Comparison of ENCODE assay signal across 6 cellular contexts in genomic region chr12:6915023-6915788, GRCh38. TPM values are rescaled to one million over a fixed set of nuclear protein-coding genes. Genes with fewer than 3 reads are reported as not detected.
DNase-seq lines count a peak whose midpoint lies in the region; ATAC-seq and TF ChIP-seq lines count a peak whose summit lies in the region.

No MANE protein-coding gene starts in this region.

- no peaks in the 10 kb centered on the region for H4K20me1 ChIP-seq in HCT116 (ENCODE audit: insufficient read depth)

- H3K4me1 ChIP-seq in HCT116 (ENCODE audit: control insufficient read depth in 1 of 2, insufficient read depth in 2 of 2, low read length in 2 of 2), result peaks cover 15 to 29% of the 10 kb centered on the region in 2 experiments

- H3K9me2 ChIP-seq in HCT116 (ENCODE audit: insufficient read depth), result no peaks in the 10 kb centered on the region

- peak overlapping the region; percentile 68 for H3K9ac ChIP-seq in HCT116 (ENCODE audit: low read length)

- no peak overlapping the region for H2AFZ ChIP-seq in HCT116 (ENCODE audit: low read depth, low read length, poor library complexity, severe bottlenecking)

- H3K27me3 ChIP-seq in HCT116 (ENCODE audit: insufficient read depth, low read length) (no peaks in the 10 kb centered on the region), WERI-Rb-1 (ENCODE audit: insufficient read depth, low read depth, severe bottlenecking) (no peaks in the 10 kb centered on the region)

- TF ChIP-seq RAD21 in HCT116 (IDR thresholded peaks at IDR 0.05; ENCODE audit: low read depth), result no peak

- H3K79me2 ChIP-seq in HCT116 (ENCODE audit: insufficient read depth, low read length), result peaks cover 13% of the 10 kb centered on the region; the same call in 1 of the 2 replicates

- CTCF ChIA-PET in HCT116 (lab: Charles Lee), result interaction anchor here (1.3 to 1.4 kb wide), 2 partner anchors 10 to 22 kb away, joined by 3 to 4 read pairs; no protein-coding TSS in a partner anchor

- H3K4me3 ChIP-seq in HCT116 (replicated peaks in 1 of 2; ENCODE audit: low read depth in 1 of 2, low read length in 2 of 2), result peak overlapping the region; percentile 79 to 81
- peak overlapping the region; percentile 78 for H3K4me3 ChIP-seq in WERI-Rb-1 (ENCODE audit: low read depth, low read length)

- POLR2A ChIA-PET in HCT116 (lab: Charles Lee), result interaction anchor here (1.3 kb wide), 1 partner anchor 28 kb away, joined by 7 read pairs; the partner anchor contains the start of genes C12orf57 and RNU7-1

- H3K27ac ChIP-seq in HCT116 (ENCODE audit: low read depth, low read length) (peak overlapping the region; percentile 53; the same call in 1 of the 2 replicates), WERI-Rb-1 (peak overlapping the region; percentile 89)

- H3K9me3 ChIP-seq in HCT116 (ENCODE audit: control insufficient read depth in 1 of 2, insufficient read depth in 1 of 2, low read depth in 1 of 2, low read length in 2 of 2) (no peaks in the 10 kb centered on the region), WERI-Rb-1 (ENCODE audit: severe bottlenecking) (no peaks in the 10 kb centered on the region)

- peak overlapping the region; percentile 92 for H3K4me2 ChIP-seq in HCT116 (ENCODE audit: low read length)

- intact Hi-C loops in HCT116 (cut with micrococcal nuclease), result no loop called here

- ATAC-seq in HCT116 (peak; percentile 52), left lobe of liver (peak; percentile 10), HG02678 (IDR thresholded peaks at IDR 0.05; ENCODE audit: unreplicated experiment) (no peak), GM18867 (IDR thresholded peaks at IDR 0.05; ENCODE audit: unreplicated experiment) (no peak)

- TF ChIP-seq POLR2A in HCT116 (IDR thresholded peaks at IDR 0.05; ENCODE audit: borderline replicate concordance, extremely low read depth, insufficient read depth, insufficient read length), result no peak

- no peak for TF ChIP-seq CTCF in HCT116 (IDR thresholded peaks at IDR 0.05 in 2 of 3, conservative IDR thresholded peaks at IDR 0.05 in 1 of 3; ENCODE audit: borderline replicate concordance in 1 of 3, insufficient read depth in 1 of 3, low read depth in 2 of 3, low read length in 2 of 3)
- no peak for TF ChIP-seq CTCF in WERI-Rb-1 (IDR thresholded peaks at IDR 0.05; ENCODE audit: low read depth, low read length)

- DNase-seq in HCT116 (ENCODE audit: low read depth, low spot score) (no peak), WERI-Rb-1 (peak; percentile 96), left lobe of liver (ENCODE audit: low spot score) (no peak), activated gamma-delta T cell treated with Interleukin-2 at 50 U/mL for 16 hours (no peak)

- TSS peak; percentile 29 for BruUV-seq in HCT116 (replicated peaks; lab: Mats Ljungman, UMichigan)

- H3K36me3 ChIP-seq in HCT116 (ENCODE audit: control insufficient read depth in 1 of 2, insufficient read depth in 2 of 2, low read length in 2 of 2) (peaks cover 8 to 17% of the 10 kb centered on the region in 2 experiments), WERI-Rb-1 (peaks cover 51% of the 10 kb centered on the region)

- RAD21 ChIA-PET in HCT116 (lab: Charles Lee; ENCODE audit: low non-redundant PET in 1 of 2, low total read pairs in 2 of 2, uncharacterized antibody in 2 of 2, unreplicated experiment in 2 of 2), result no interaction called here

TF ChIP-seq in HCT116, 20 proteins besides CTCF, POLR2A, EP300 and RAD21:
- TF ChIP-seq ATF3 (IDR thresholded peaks at IDR 0.05) (no peak), EZH2phosphoT487 (IDR thresholded peaks at IDR 0.05; ENCODE audit: borderline replicate concordance) (no peak), ZFX (IDR thresholded peaks at IDR 0.05) (no peak), YY1 (IDR thresholded peaks at IDR 0.05; ENCODE audit: extremely low read depth, insufficient replicate concordance, low read depth, low read length) (no peak), POLR2AphosphoS5 (IDR thresholded peaks at IDR 0.05; ENCODE audit: low read depth, low read length) (no peak), JUND (IDR thresholded peaks at IDR 0.05) (no peak), MAX (IDR thresholded peaks at IDR 0.05) (no peak), EZH2 (IDR thresholded peaks at IDR 0.05) (no peak), TCF7L2 (IDR thresholded peaks at IDR 0.05; ENCODE audit: borderline replicate concordance, extremely low read depth, insufficient read depth, insufficient read length) (no peak)

RNA-seq across cellular contexts. Expression of gene ENO2, which starts 0.8 kb away (rescaled TPM):
- total RNA-seq in HCT116 (2021; ENCODE audit: unreplicated experiment) (117 TPM), left lobe of liver (3.6 TPM)
- 312 and 352 TPM in 2 replicates for polyA plus RNA-seq in HCT116 (2012)

RNA-seq across cellular contexts. Expression of gene LRRC23, which starts 10.6 kb away (rescaled TPM):
- total RNA-seq in HCT116 (2021; ENCODE audit: unreplicated experiment), result 8.0 TPM
- polyA plus RNA-seq in HCT116 (2012), result 11.4 TPM in 2 replicates
- total RNA-seq in left lobe of liver, result 1.9 TPM

RNA-seq across cellular contexts. Expression of gene ATN1, which starts 12.6 kb away (rescaled TPM):
- total RNA-seq in HCT116 (2021; ENCODE audit: unreplicated experiment) (104 TPM), left lobe of liver (22.0 TPM)
- 82.2 and 91.6 TPM in 2 replicates for polyA plus RNA-seq in HCT116 (2012)

RNA-seq across cellular contexts. Expression of gene RNU7-1, which starts 28.4 kb away (rescaled TPM):
- not detected for total RNA-seq in HCT116 (2021; ENCODE audit: unreplicated experiment)
- polyA plus RNA-seq in HCT116 (2012), result not detected in 2 replicates
- not detected for total RNA-seq in left lobe of liver

RNA-seq across cellular contexts. Expression of gene C12orf57, which starts 28.6 kb away (rescaled TPM):
- total RNA-seq in HCT116 (2021; ENCODE audit: unreplicated experiment) (202 TPM), left lobe of liver (86.3 TPM)
- 409 and 485 TPM in 2 replicates for polyA plus RNA-seq in HCT116 (2012)

Comparison
In these comparisons a context has a peak if more than half of its experiments do, and no peak if none do; other contexts are left out.
1. ATAC-seq: peak in HCT116 (single experiment) and left lobe of liver (single experiment); none in HG02678 (single experiment) and GM18867 (single experiment).
2. RNA of gene ENO2, which starts 0.8 kb away (total RNA-seq): 117 TPM in HCT116 (single experiment); 3.6 TPM in left lobe of liver (single experiment); every median in the first group is over 10 times any median in the second.